8 cellular contexts compared by ENCODE assay signal in genomic region chr11:12426176-12426575, GRCh38.
"Had no signal": no experiment of that assay in that cellular context is flagged by ENCODE, and none has a peak within 500 bp of the region (broad histone marks: within the 10 kb centered on the region; RNA-seq: fewer than 3 reads in every experiment).

No MANE protein-coding gene starts in this region.

- H3K27ac ChIP-seq: GM23248, HL-60 had no signal

- H3K9ac ChIP-seq: GM23248 had no signal

- ATAC-seq: HCT116, HepG2 had no signal

- H3K36me3 ChIP-seq: HAP-1 had no signal

- H3K27ac Mint-ChIP-seq: IgD-negative memory B cell had no signal

- H3K4me1 Mint-ChIP-seq: IgD-negative memory B cell had no signal

- H3K9me3 Mint-ChIP-seq: IgD-negative memory B cell had no signal

- H3K4me3 ChIP-seq: GM23248, HAP-1 had no signal

- H3K4me1 ChIP-seq: HAP-1 had no signal

- H3K4me3 Mint-ChIP-seq: IgD-negative memory B cell had no signal

- H3K9me3 ChIP-seq: HAP-1 had no signal

- DNase-seq: GM23248, GOT3, H7 had no signal

- H3K36me3 Mint-ChIP-seq: IgD-negative memory B cell had no signal
